In the genomic region with DNA sequence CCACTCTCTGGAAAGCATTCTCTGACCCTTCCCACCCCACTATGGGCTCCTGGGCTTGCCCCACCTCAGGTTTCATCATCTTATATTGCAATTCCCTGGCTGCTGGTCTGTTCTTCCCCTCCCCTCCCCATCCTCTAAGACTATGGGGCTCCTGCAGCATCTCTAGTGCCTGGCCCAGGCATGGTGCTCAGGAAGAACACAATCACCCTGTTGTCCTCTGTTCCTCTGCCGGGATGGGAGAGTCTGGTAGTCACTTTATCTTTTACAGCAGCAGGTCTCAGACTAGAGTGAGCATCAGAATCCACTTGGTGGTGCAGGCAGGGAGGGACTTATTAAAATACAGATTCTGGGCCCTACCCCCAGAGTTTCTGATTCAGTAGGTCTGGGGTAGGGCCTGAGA, we compare ENCODE assay signal across 20 cellular contexts. TPM values are rescaled to one million over a fixed set of nuclear protein-coding genes. Genes with fewer than 3 reads are reported as not detected.
"Had no signal": no experiment of that assay in that cellular context is flagged by ENCODE, and none has a peak within 500 bp of the region (broad histone marks: within the 10 kb centered on the region; RNA-seq: fewer than 3 reads in every experiment).

No MANE protein-coding gene starts in this region.

- H3K27me3 Mint-ChIP-seq: activated naive CD8-positive, alpha-beta T cell; type B pancreatic cell had no signal

- H3K36me3 ChIP-seq: colonic mucosa had no signal

- FAIRE-seq: keratinocyte had no signal

- ATAC-seq: activated CD8-positive, alpha-beta T cell treated with anti-CD3 and anti-CD28 coated beads for 36 hours; activated T-cell treated with anti-CD3 and anti-CD28 coated beads, Interleukin-2, amount 50 U/mL, for 4 hours; left lobe of liver; naive thymus-derived CD4-positive, alpha-beta T cell; T-helper 17 cell had no signal

- H3K9me3 Mint-ChIP-seq: activated CD8-positive, alpha-beta T cell treated with anti-CD3 and anti-CD28 coated beads for 36 hours; activated T-cell treated with anti-CD3 and anti-CD28 coated beads, Interleukin-2, amount 50 U/mL, for 4 hours; naive thymus-derived CD4-positive, alpha-beta T cell; stimulated activated naive CD8-positive, alpha-beta T cell treated with anti-CD3 and anti-CD28 coated beads, Interleukin-15, Interleukin-2, amounts not matched to agents 100 ng/mL and 50 ng/mL, for 24 hours; type B pancreatic cell had no signal

- H3K4me1 ChIP-seq: colonic mucosa had no signal

- H3K27ac ChIP-seq: colonic mucosa had no signal

- H3K4me3 Mint-ChIP-seq: activated CD8-positive, alpha-beta T cell treated with anti-CD3 and anti-CD28 coated beads for 36 hours; activated naive CD8-positive, alpha-beta T cell; activated T-cell treated with anti-CD3 and anti-CD28 coated beads, Interleukin-2, amount 50 U/mL, for 4 hours; naive thymus-derived CD4-positive, alpha-beta T cell; stimulated activated naive CD8-positive, alpha-beta T cell treated with anti-CD3 and anti-CD28 coated beads, Interleukin-15, Interleukin-2, amounts not matched to agents 100 ng/mL and 50 ng/mL, for 24 hours; T-helper 17 cell; type B pancreatic cell had no signal

- H3K27ac Mint-ChIP-seq: activated CD8-positive, alpha-beta T cell treated with anti-CD3 and anti-CD28 coated beads for 36 hours; activated naive CD8-positive, alpha-beta T cell; naive thymus-derived CD4-positive, alpha-beta T cell; stimulated activated naive CD8-positive, alpha-beta T cell treated with anti-CD3 and anti-CD28 coated beads, Interleukin-15, Interleukin-2, amounts not matched to agents 100 ng/mL and 50 ng/mL, for 24 hours; T-helper 17 cell; type B pancreatic cell had no signal

- DNase-seq: activated CD4-positive, alpha-beta T cell treated with anti-CD3 and anti-CD28 coated beads for 48 hours; activated CD8-positive, alpha-beta T cell treated with anti-CD3 and anti-CD28 coated beads for 36 hours; activated gamma-delta T cell; activated T-cell treated with anti-CD3 and anti-CD28 coated beads, Interleukin-2, amount 50 U/mL, for 4 hours; amniotic stem cell; central memory CD4-positive, alpha-beta T cell; colonic mucosa; foreskin fibroblast; mammary epithelial cell; naive thymus-derived CD4-positive, alpha-beta T cell; stimulated activated CD4-positive, alpha-beta T cell treated with anti-CD3 and anti-CD28 coated beads, Interleukin-4, amount 100 ng/mL, for 24 hours; stimulated activated CD8-positive, alpha-beta memory T cell treated with anti-CD3 and anti-CD28 coated beads, Interleukin-4, amount 100 ng/mL, for 48 hours; T-helper 17 cell had no signal

- H3K27me3 ChIP-seq: colonic mucosa had no signal

- H3K4me3 ChIP-seq: colonic mucosa, skin epidermis had no signal

- H3K9me3 ChIP-seq: colonic mucosa had no signal

- H3K36me3 Mint-ChIP-seq: activated naive CD8-positive, alpha-beta T cell; naive thymus-derived CD4-positive, alpha-beta T cell; type B pancreatic cell had no signal

RNA-seq across cellular contexts. Expression of gene EMILIN3, which starts 31.0 kb away (rescaled TPM):
- total RNA-seq: activated CD8-positive, alpha-beta T cell treated with anti-CD3 and anti-CD28 coated beads for 36 hours; activated T-cell treated with anti-CD3 and anti-CD28 coated beads, Interleukin-2, amount 50 U/mL, for 4 hours; endothelial cell of umbilical vein; mammary epithelial cell; T-helper 17 cell had no signal
- polyA plus RNA-seq: keratinocyte; naive thymus-derived CD4-positive, alpha-beta T cell had no signal
